1 cellular context compared by ENCODE assay signal in genomic region chr21:39882186-39882882, GRCh38.
TF ChIP-seq lines count a peak whose summit lies in the region.

No MANE protein-coding gene starts in this region.

TF ChIP-seq in H1, 55 proteins besides CTCF, POLR2A, EP300 and RAD21:
- no peak for TF ChIP-seq CHD2 (IDR thresholded peaks at IDR 0.05; ENCODE audit: low read length)
- no peak for TF ChIP-seq TCF12 (IDR thresholded peaks at IDR 0.05; ENCODE audit: low read depth, low read length)
- TF ChIP-seq CTBP2 (IDR thresholded peaks at IDR 0.05; ENCODE audit: borderline replicate concordance, insufficient read depth, insufficient read length, low read length), result no peak
- no peak for TF ChIP-seq FOSL1 (IDR thresholded peaks at IDR 0.05; ENCODE audit: insufficient read depth, low read depth, low read length)
- TF ChIP-seq GTF2F1 (IDR thresholded peaks at IDR 0.05; ENCODE audit: borderline replicate concordance, low read depth, low read length), result no peak
- no peak for TF ChIP-seq NANOG (IDR thresholded peaks at IDR 0.05; ENCODE audit: insufficient read depth, low read depth, low read length, poor library complexity, severe bottlenecking)
- TF ChIP-seq SIN3A (conservative IDR thresholded peaks at IDR 0.05 in 1 of 2, IDR thresholded peaks at IDR 0.05 in 1 of 2; ENCODE audit: low read depth in 1 of 2, low read length in 2 of 2), result no peak
- TF ChIP-seq SIX5 (IDR thresholded peaks at IDR 0.05; ENCODE audit: low read depth, low read length), result no peak
- no peak for TF ChIP-seq CREB1 (IDR thresholded peaks at IDR 0.05)
- no peak for TF ChIP-seq CHD1 (IDR thresholded peaks at IDR 0.05; ENCODE audit: low read depth, low read length)
- TF ChIP-seq MAFK (IDR thresholded peaks at IDR 0.05; ENCODE audit: low read depth, low read length), result no peak
- no peak for TF ChIP-seq NRF1 (IDR thresholded peaks at IDR 0.05; ENCODE audit: low read depth, low read length)
- no peak for TF ChIP-seq PHF8 (conservative IDR thresholded peaks at IDR 0.05; ENCODE audit: low read depth, low read length)
- TF ChIP-seq ZNF274 (IDR thresholded peaks at IDR 0.05; ENCODE audit: borderline replicate concordance, extremely low read depth, low read length), result no peak
- TF ChIP-seq TEAD4 (IDR thresholded peaks at IDR 0.05; ENCODE audit: low read depth, low read length), result no peak
